Comparison of ENCODE assay signal across 25 cellular contexts in genomic region chr9:35738924-35739323, GRCh38. TPM values are rescaled to one million over a fixed set of nuclear protein-coding genes. Genes with fewer than 3 reads are reported as not detected.
"Had no signal": no experiment of that assay in that cellular context is flagged by ENCODE, and none has a peak within 500 bp of the region (broad histone marks: within the 10 kb centered on the region; RNA-seq: fewer than 3 reads in every experiment).

No MANE protein-coding gene starts in this region.

- H3K36me3 ChIP-seq: ovary had no signal

- H3K27ac Mint-ChIP-seq: activated naive CD8-positive, alpha-beta T cell treated with anti-CD3 and anti-CD28 coated beads, Interleukin-2, amount 50 U/mL, for 24 hours; activated T-helper 1 cell treated with anti-CD3 and anti-CD28 coated beads, Interleukin-12 subunit alpha, Interleukin-12 subunit beta, Interleukin-2, Interleukin-4 antibody, amounts not matched to agents 30 ng/mL and 10 ng/mL and 1 ng/mL, durations not matched to agents 14 hours and 24 hours and 36 hours; WTC11 had no signal

- DNase-seq: activated CD4-positive, alpha-beta T cell treated with anti-CD3 and anti-CD28 coated beads, Interleukin-2, amount 50 U/mL, for 48 hours; activated gamma-delta T cell treated with Interleukin-2 at 50 U/mL for 16 hours; activated naive CD8-positive, alpha-beta T cell treated with anti-CD3 and anti-CD28 coated beads, Interleukin-2, amount 50 U/mL, for 24 hours; brain microvascular endothelial cell; colonic mucosa; dorsolateral prefrontal cortex; esophagus squamous epithelium; gastrocnemius medialis; head of caudate nucleus; hypothalamus; left ventricle myocardium inferior; ovary; stimulated activated CD4-positive, alpha-beta T cell treated with anti-CD3 and anti-CD28 coated beads, Interleukin-12 subunit alpha, Interleukin-12 subunit beta, amount 100 ng/mL, for 4 hours; T-helper 1 cell; T-helper 9 cell; trophoblast cell had no signal

- H3K4me1 Mint-ChIP-seq: WTC11 had no signal

- H3K4me3 Mint-ChIP-seq: activated naive CD8-positive, alpha-beta T cell treated with anti-CD3 and anti-CD28 coated beads, Interleukin-2, amount 50 U/mL, for 24 hours; activated T-helper 1 cell treated with anti-CD3 and anti-CD28 coated beads, Interleukin-12 subunit alpha, Interleukin-12 subunit beta, Interleukin-2, Interleukin-4 antibody, amounts not matched to agents 30 ng/mL and 10 ng/mL and 1 ng/mL, durations not matched to agents 14 hours and 24 hours and 36 hours; central memory CD8-positive, alpha-beta T cell; stimulated activated memory B cell treated with anti-CD40 and anti-IgM and Interleukin-4, amounts not matched to agents 10 μg/mL and 1 μg/mL and 100 μg/mL, for 72 hours; WTC11 had no signal

- H3K27ac ChIP-seq: brain microvascular endothelial cell, colonic mucosa, dorsolateral prefrontal cortex, esophagus squamous epithelium, gastrocnemius medialis, left ventricle myocardium inferior, ovary, prostate gland, SJSA1 had no signal

- H3K27me3 Mint-ChIP-seq: activated naive CD8-positive, alpha-beta T cell treated with anti-CD3 and anti-CD28 coated beads, Interleukin-2, amount 50 U/mL, for 24 hours; central memory CD8-positive, alpha-beta T cell; naive thymus-derived CD8-positive, alpha-beta T cell; stimulated activated memory B cell treated with anti-CD40 and anti-IgM and Interleukin-4, amounts not matched to agents 10 μg/mL and 1 μg/mL and 100 μg/mL, for 72 hours had no signal

- H3K9me3 Mint-ChIP-seq: activated naive CD8-positive, alpha-beta T cell treated with anti-CD3 and anti-CD28 coated beads, Interleukin-2, amount 50 U/mL, for 24 hours; activated T-helper 1 cell treated with anti-CD3 and anti-CD28 coated beads, Interleukin-12 subunit alpha, Interleukin-12 subunit beta, Interleukin-2, Interleukin-4 antibody, amounts not matched to agents 30 ng/mL and 10 ng/mL and 1 ng/mL, durations not matched to agents 14 hours and 24 hours and 36 hours; central memory CD8-positive, alpha-beta T cell; naive thymus-derived CD8-positive, alpha-beta T cell; stimulated activated memory B cell treated with anti-CD40 and anti-IgM and Interleukin-4, amounts not matched to agents 10 μg/mL and 1 μg/mL and 100 μg/mL, for 72 hours; WTC11 had no signal

- ATAC-seq: activated naive CD8-positive, alpha-beta T cell treated with anti-CD3 and anti-CD28 coated beads, Interleukin-2, amount 50 U/mL, for 24 hours; gastrocnemius medialis; naive thymus-derived CD8-positive, alpha-beta T cell; stimulated activated memory B cell treated with anti-CD40 and anti-IgM and Interleukin-4, amounts not matched to agents 10 μg/mL and 1 μg/mL and 100 μg/mL, for 72 hours; WTC11 had no signal

- H3K4me1 ChIP-seq: prostate gland, SJSA1 had no signal

- H3K4me3 ChIP-seq: colonic mucosa, dorsolateral prefrontal cortex, esophagus squamous epithelium, gastrocnemius medialis, left ventricle myocardium inferior, ovary, prostate gland, SJSA1 had no signal

- H3K27me3 ChIP-seq: brain microvascular endothelial cell, colonic mucosa, dorsolateral prefrontal cortex, esophagus squamous epithelium, gastrocnemius medialis, ovary, SJSA1 had no signal

- H3K9me3 ChIP-seq: colonic mucosa, esophagus squamous epithelium, gastrocnemius medialis, left ventricle myocardium inferior, ovary, prostate gland, SJSA1 had no signal

RNA-seq across cellular contexts. Expression of gene MSMP, which starts 15.2 kb away (rescaled TPM):
- total RNA-seq: activated T-helper 1 cell treated with anti-CD3 and anti-CD28 coated beads, Interleukin-12 subunit alpha, Interleukin-12 subunit beta, Interleukin-2, Interleukin-4 antibody, amounts not matched to agents 30 ng/mL and 10 ng/mL and 1 ng/mL, durations not matched to agents 14 hours and 24 hours and 36 hours; esophagus squamous epithelium; gastrocnemius medialis; left ventricle myocardium inferior; prostate gland; SJSA1; skeletal muscle tissue; temporal lobe had no signal
